Comparison of ENCODE assay signal across 20 cellular contexts in genomic region chr10:44422631-44423030, GRCh38. TPM values are rescaled to one million over a fixed set of nuclear protein-coding genes. Genes with fewer than 3 reads are reported as not detected.
DNase-seq lines count a peak whose midpoint lies in the region; ATAC-seq and TF ChIP-seq lines count a peak whose summit lies in the region.
"Had no signal": no experiment of that assay in that cellular context is flagged by ENCODE, and none has a peak within 500 bp of the region (broad histone marks: within the 10 kb centered on the region; RNA-seq: fewer than 3 reads in every experiment).

No MANE protein-coding gene starts in this region.

- no peaks in the 10 kb centered on the region for H3K27me3 ChIP-seq in right atrium auricular region

- no peaks in the 10 kb centered on the region for H3K9me3 Mint-ChIP-seq in type B pancreatic cell
- H3K9me3 Mint-ChIP-seq: CD4-positive, alpha-beta T cell had no signal

- peak; percentile 29 for ATAC-seq in Right ventricle myocardium inferior

- no peaks in the 10 kb centered on the region for H3K9me3 ChIP-seq in right atrium auricular region

- no peaks in the 10 kb centered on the region for H3K36me3 ChIP-seq in right atrium auricular region

- peaks cover 2% of the 10 kb centered on the region for H3K27me3 Mint-ChIP-seq in type B pancreatic cell

- TF ChIP-seq CTCF in GM13976 (IDR thresholded peaks at IDR 0.05; ENCODE audit: borderline replicate concordance, control extremely low read depth, extremely low read depth, insufficient read depth, missing control alignments) (no peak), right atrium auricular region (IDR thresholded peaks at IDR 0.05) (no peak), type B pancreatic cell (conservative IDR thresholded peaks at IDR 0.05) (no peak)

- H3K27ac Mint-ChIP-seq in type B pancreatic cell: no peak overlapping the region
- H3K27ac Mint-ChIP-seq: B cell; CD4-positive, alpha-beta T cell had no signal

- H3K27ac ChIP-seq in right atrium auricular region: no peak overlapping the region
- H3K27ac ChIP-seq: GM23248 had no signal

- H3K4me3 Mint-ChIP-seq in type B pancreatic cell: no peak overlapping the region
- H3K4me3 Mint-ChIP-seq: B cell; CD4-positive, alpha-beta T cell had no signal

- H3K4me1 Mint-ChIP-seq in type B pancreatic cell (ENCODE audit: unreplicated experiment): no peaks in the 10 kb centered on the region
- H3K4me1 Mint-ChIP-seq: B cell had no signal

- DNase-seq in Right ventricle myocardium inferior (ENCODE audit: missing footprints): no peak
- no peak for DNase-seq in cardiac septum (ENCODE audit: low spot score)
- DNase-seq in GM13976 (ENCODE audit: low spot score): peak; percentile 2
- DNase-seq in right atrium auricular region (ENCODE audit: low spot score): peak; percentile 50
- DNase-seq in type B pancreatic cell (ENCODE audit: extremely low spot score, unreplicated experiment): peak; percentile 56
- DNase-seq in NOMO-1 (lab: John Stamatoyannopoulos, UW; ENCODE audit: unreplicated experiment in 2 of 2): no peak
- no peak for DNase-seq in cortex of kidney (lab: John Stamatoyannopoulos, UW)
- DNase-seq in posterior cingulate gyrus: no peak
- DNase-seq: 8988T; ACHN; C1 segment of cervical spinal cord; Calu3; CD4-positive, alpha-beta T cell; DMS153; DMS79 treated with DMSO at 0.1 percent for 48 hours; EL; GDM1; GM23248; H7 had no signal

- H3K4me1 ChIP-seq in right atrium auricular region: no peaks in the 10 kb centered on the region

- H3K4me3 ChIP-seq in right atrium auricular region: no peak overlapping the region
- H3K4me3 ChIP-seq: GM23248 had no signal

- in situ Hi-C loops in GM13976 (cut with MboI; ENCODE audit: low sequenced_read_pairs, unreplicated experiment): no loop called here

- H3K36me3 Mint-ChIP-seq in type B pancreatic cell: no peaks in the 10 kb centered on the region

- intact Hi-C loops in Right ventricle myocardium inferior (cut with DNase I) (no loop called here), cardiac septum (cut with DNase I) (no loop called here), posterior cingulate gyrus (cut with DNase I) (no loop called here)

RNA-seq across cellular contexts. Expression of gene CXCL12, which starts 37.7 kb away (rescaled TPM):
- 144 TPM for total RNA-seq in Right ventricle myocardium inferior
- total RNA-seq in cardiac septum: 121 TPM
- 10 to 100 TPM; 53.8 to 64.0 TPM for total RNA-seq in right atrium auricular region
- total RNA-seq in type B pancreatic cell (ENCODE audit: low replicate concordance): 25.7 and 137 TPM in 2 replicates
- total RNA-seq: B cell; Calu3; CD4-positive, alpha-beta T cell had no signal

Comparison
In these comparisons a context has a peak if more than half of its experiments do, and no peak if none do; other contexts are left out.
1. DNase-seq: peak in GM13976 (single experiment), right atrium auricular region (single experiment) and type B pancreatic cell (single experiment); none in Right ventricle myocardium inferior (single experiment), cardiac septum (single experiment), NOMO-1 (0 of 2), cortex of kidney (single experiment) and posterior cingulate gyrus (0 of 10).